27 cellular contexts compared by ENCODE assay signal in the genomic region with DNA sequence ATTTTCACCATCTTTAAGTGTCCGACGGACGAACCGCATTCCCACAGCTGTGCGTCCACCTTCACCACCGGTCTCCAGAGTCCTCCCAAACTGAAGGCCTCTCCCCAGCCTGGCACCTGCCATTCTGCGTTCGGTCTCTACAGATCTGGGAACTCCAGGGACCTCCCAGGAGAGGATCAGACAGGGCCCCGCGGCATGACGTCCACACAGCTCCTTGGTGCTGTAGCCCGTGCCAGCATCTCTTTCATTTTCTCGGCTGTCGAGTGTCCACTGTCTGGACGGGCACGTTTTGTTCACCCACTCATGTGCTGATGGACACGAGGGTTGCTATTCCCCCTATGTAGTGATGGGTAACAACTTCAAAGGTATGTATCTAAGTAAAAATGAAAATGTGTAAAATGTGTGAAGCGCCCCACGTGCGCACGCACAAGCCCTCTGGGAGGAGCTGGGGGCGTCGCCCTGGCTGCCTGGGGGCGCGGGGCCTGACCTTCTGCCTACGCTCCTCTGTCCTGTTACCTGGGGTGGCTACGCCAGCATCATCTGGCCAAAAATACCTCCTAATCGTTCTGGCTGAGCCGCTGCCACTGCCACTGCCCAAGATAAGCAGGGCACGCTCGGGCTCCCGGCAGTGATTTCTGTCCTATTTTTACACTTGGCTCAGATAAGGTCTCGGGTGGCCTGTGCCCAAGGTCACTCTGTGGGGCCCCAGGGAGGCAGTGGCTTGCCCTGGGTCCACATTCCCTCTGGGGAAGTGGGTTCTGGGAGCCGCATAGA.
"Had no signal": no experiment of that assay in that cellular context is flagged by ENCODE, and none has a peak within 500 bp of the region (broad histone marks: within the 10 kb centered on the region; RNA-seq: fewer than 3 reads in every experiment).

No MANE protein-coding gene starts in this region.

- H3K27me3 Mint-ChIP-seq: stimulated activated memory B cell treated with anti-CD40 and anti-IgM and Interleukin-4, amounts not matched to agents 10 μg/mL and 1 μg/mL and 100 μg/mL, for 72 hours had no signal

- H3K27me3 ChIP-seq: dorsolateral prefrontal cortex, upper lobe of right lung had no signal

- DNase-seq: activated CD4-positive, alpha-beta T cell treated with anti-CD3 and anti-CD28 coated beads for 4 hours; activated CD4-positive, alpha-beta T cell treated with anti-CD3 and anti-CD28 coated beads, Interleukin-2, amount 50 U/mL, for 4 hours; activated effector memory CD4-positive, alpha-beta T cell treated with Interleukin-2 at 50 U/mL for 16 hours; activated naive CD4-positive, alpha-beta T cell treated with Interleukin-2 at 50 U/mL for 16 hours; anterior cingulate cortex; dorsolateral prefrontal cortex; effector memory CD4-positive, alpha-beta T cell; hypothalamus; immature natural killer cell; kidney; naive B cell; nucleus accumbens; stimulated activated CD4-positive, alpha-beta T cell treated with anti-CD3 and anti-CD28 coated beads, Interleukin-12 subunit alpha, Interleukin-12 subunit beta, amount 100 ng/mL, for 4 hours; stimulated activated CD4-positive, alpha-beta T cell treated with anti-CD3 and anti-CD28 coated beads, Interleukin-4, amount 100 ng/mL, for 1 hour; stimulated activated naive CD8-positive, alpha-beta T cell treated with anti-CD3 and anti-CD28 coated beads, Interleukin-15, amount 100 ng/mL, for 72 hours; SW 1271; T-helper 9 cell; tibial artery; upper lobe of right lung had no signal

- H3K4me1 Mint-ChIP-seq: naive B cell had no signal

- H3K4me3 ChIP-seq: coronary artery, dorsolateral prefrontal cortex, skin epidermis, tibial artery, upper lobe of right lung had no signal

- H3K4me3 Mint-ChIP-seq: activated naive CD8-positive, alpha-beta T cell; immature natural killer cell; stimulated activated memory B cell treated with anti-CD40 and anti-IgM and Interleukin-4, amounts not matched to agents 10 μg/mL and 1 μg/mL and 100 μg/mL, for 72 hours; stimulated activated naive CD8-positive, alpha-beta T cell treated with anti-CD3 and anti-CD28 coated beads, Interleukin-15, amount 100 ng/mL, for 72 hours; T-helper 1 cell treated with Interleukin-12 subunit alpha and Interleukin-12 subunit beta and Interleukin-4 antibody, amounts not matched to agents 30 μg/mL and 1 μg/mL, for 36 hours had no signal

- H3K36me3 ChIP-seq: tibial artery, upper lobe of right lung had no signal

- H3K9me3 ChIP-seq: tibial artery, upper lobe of right lung had no signal

- H3K9me3 Mint-ChIP-seq: immature natural killer cell; naive B cell; stimulated activated naive CD8-positive, alpha-beta T cell treated with anti-CD3 and anti-CD28 coated beads, Interleukin-15, amount 100 ng/mL, for 72 hours; T-helper 1 cell treated with Interleukin-12 subunit alpha and Interleukin-12 subunit beta and Interleukin-4 antibody, amounts not matched to agents 30 μg/mL and 1 μg/mL, for 36 hours had no signal

- H3K27ac Mint-ChIP-seq: activated naive CD8-positive, alpha-beta T cell; immature natural killer cell; naive B cell; stimulated activated memory B cell treated with anti-CD40 and anti-IgM and Interleukin-4, amounts not matched to agents 10 μg/mL and 1 μg/mL and 100 μg/mL, for 72 hours; stimulated activated naive CD8-positive, alpha-beta T cell treated with anti-CD3 and anti-CD28 coated beads, Interleukin-15, amount 100 ng/mL, for 72 hours; T-helper 1 cell treated with Interleukin-12 subunit alpha and Interleukin-12 subunit beta and Interleukin-4 antibody, amounts not matched to agents 30 μg/mL and 1 μg/mL, for 36 hours had no signal

- H3K36me3 Mint-ChIP-seq: activated naive CD8-positive, alpha-beta T cell; immature natural killer cell; naive B cell; stimulated activated memory B cell treated with anti-CD40 and anti-IgM and Interleukin-4, amounts not matched to agents 10 μg/mL and 1 μg/mL and 100 μg/mL, for 72 hours had no signal

- H3K27ac ChIP-seq: coronary artery, dorsolateral prefrontal cortex, parathyroid adenoma, skin epidermis, tibial artery, upper lobe of right lung, VCaP had no signal

- ATAC-seq: sciatic nerve; stimulated activated memory B cell treated with anti-CD40 and anti-IgM and Interleukin-4, amounts not matched to agents 10 μg/mL and 1 μg/mL and 100 μg/mL, for 72 hours; upper lobe of right lung had no signal
